In genomic region chr20:58246346-58246745, GRCh38 we compare ENCODE assay signal across 11 cellular contexts. TPM values are rescaled to one million over a fixed set of nuclear protein-coding genes. Genes with fewer than 3 reads are reported as not detected.
DNase-seq lines count a peak whose midpoint lies in the region; ATAC-seq, FAIRE-seq and TF ChIP-seq lines count a peak whose summit lies in the region.
"Had no signal": no experiment of that assay in that cellular context is flagged by ENCODE, and none has a peak within 500 bp of the region (broad histone marks: within the 10 kb centered on the region; RNA-seq: fewer than 3 reads in every experiment).

No MANE protein-coding gene starts in this region.

- H2BK5ac ChIP-seq in mesendoderm (ENCODE audit: low read length), result no peak overlapping the region

- no peaks in the 10 kb centered on the region for H3K9me3 Mint-ChIP-seq in activated T-cell treated with anti-CD3 and anti-CD28 coated beads, Interleukin-2, amount 50 U/mL, for 4 hours

- no peaks in the 10 kb centered on the region for H3K36me3 ChIP-seq in DOHH2 (ENCODE audit: control insufficient read depth, low read length)
- H3K36me3 ChIP-seq in bronchial epithelial cell (ENCODE audit: control insufficient read depth, insufficient read depth, low read length), result peaks cover 13% of the 10 kb centered on the region
- H3K36me3 ChIP-seq in mesendoderm (ENCODE audit: control insufficient read depth, insufficient read depth, low read length), result peaks cover 3% of the 10 kb centered on the region

- TF ChIP-seq CTCF in DOHH2 (IDR thresholded peaks at IDR 0.05; ENCODE audit: low read depth, low read length, poor library complexity, severe bottlenecking), result peak; percentile 12
- peak; percentile 54 for TF ChIP-seq CTCF in bronchial epithelial cell (IDR thresholded peaks at IDR 0.05; ENCODE audit: insufficient read depth, low read length, severe bottlenecking)

- H3K9me2 ChIP-seq in DOHH2 (replicated peaks; ENCODE audit: control insufficient read depth, low read length), result no peaks in the 10 kb centered on the region

- H3K4me3 ChIP-seq in DOHH2 (ENCODE audit: low read length) (no peak overlapping the region), bronchial epithelial cell (ENCODE audit: low read depth, low read length) (no peak overlapping the region), mesendoderm (ENCODE audit: low read length) (no peak overlapping the region)

- no peak overlapping the region for H2AK5ac ChIP-seq in mesendoderm (ENCODE audit: low read length)

- no peaks in the 10 kb centered on the region for H3F3A ChIP-seq in DOHH2 (ENCODE audit: control insufficient read depth, insufficient read depth)

- no peak overlapping the region for H4K8ac ChIP-seq in mesendoderm (ENCODE audit: low read depth, low read length)

- no peak overlapping the region for H2BK15ac ChIP-seq in mesendoderm (replicated peaks; ENCODE audit: low read depth)

- H3K4me2 ChIP-seq in DOHH2 (ENCODE audit: low read length) (no peak overlapping the region), mesendoderm (ENCODE audit: low read length) (no peak overlapping the region)

- no peak overlapping the region for H2BK120ac ChIP-seq in mesendoderm (ENCODE audit: low read depth, low read length)

- H3K27ac ChIP-seq in DOHH2 (ENCODE audit: low read depth, low read length) (no peak overlapping the region), mesendoderm (ENCODE audit: low read depth, low read length) (no peak overlapping the region)

- no peak overlapping the region for H3K18ac ChIP-seq in mesendoderm (ENCODE audit: low read length)

- DNase-seq in Kasumi-1 (lab: John Stamatoyannopoulos, UW) (peak; percentile 7 to 33), bronchial epithelial cell (ENCODE audit: low read depth) (peak; percentile 43), mesendoderm (peak; percentile 72), dedifferentiated amniotic fluid mesenchymal stem cell (ENCODE audit: extremely low spot score) (no peak), NCI-H1092 (lab: John Stamatoyannopoulos, UW) (no peak)
- no peak for DNase-seq in activated T-cell treated with anti-CD3 and anti-CD28 coated beads, Interleukin-2, amount 50 U/mL, for 4 hours
- DNase-seq: NCI-H1436 treated with DMSO at 0.1 percent for 48 hours had no signal

- no CpG with 5 or more reads among the region's 9 CpGs for WGBS in mesendoderm (ENCODE audit: extremely low coverage, insufficient coverage, low lambda C conversion rate)

- no peak overlapping the region for H3K9ac ChIP-seq in mesendoderm (ENCODE audit: low read length)

- H3K56ac ChIP-seq in mesendoderm (ENCODE audit: low read length), result no peak overlapping the region

- H3K4me1 ChIP-seq in DOHH2 (ENCODE audit: control insufficient read depth, low read length) (no peaks in the 10 kb centered on the region), mesendoderm (ENCODE audit: control insufficient read depth, low read depth, low read length) (peaks cover 2% of the 10 kb centered on the region)

- H4K5ac ChIP-seq in mesendoderm (ENCODE audit: low read length), result no peak overlapping the region

- no peaks in the 10 kb centered on the region for H4K20me1 ChIP-seq in DOHH2 (ENCODE audit: control insufficient read depth, insufficient read depth, low read depth, low read length)

- peaks cover 29% of the 10 kb centered on the region for H3K36me3 Mint-ChIP-seq in activated T-cell treated with anti-CD3 and anti-CD28 coated beads, Interleukin-2, amount 50 U/mL, for 4 hours (ENCODE audit: insufficient read depth)

- no peaks in the 10 kb centered on the region for H3K27me3 Mint-ChIP-seq in activated T-cell treated with anti-CD3 and anti-CD28 coated beads, Interleukin-2, amount 50 U/mL, for 4 hours (ENCODE audit: low read depth)

- no peaks in the 10 kb centered on the region for H3K9me3 ChIP-seq in DOHH2 (ENCODE audit: control insufficient read depth, insufficient read depth, low read length)

- H3K79me1 ChIP-seq in mesendoderm (ENCODE audit: low read length), result no peaks in the 10 kb centered on the region

- H3K27me3 ChIP-seq in DOHH2 (ENCODE audit: control insufficient read depth, low read length) (no peaks in the 10 kb centered on the region), bronchial epithelial cell (ENCODE audit: control insufficient read depth, insufficient read depth, low read length) (no peaks in the 10 kb centered on the region), mesendoderm (ENCODE audit: insufficient read depth, low read length, poor library complexity) (no peaks in the 10 kb centered on the region)

- H3K79me2 ChIP-seq in DOHH2 (ENCODE audit: control insufficient read depth, low read length), result no peaks in the 10 kb centered on the region
- no peaks in the 10 kb centered on the region for H3K79me2 ChIP-seq in mesendoderm (ENCODE audit: control insufficient read depth, insufficient read depth, low read length)

- no peak overlapping the region for H3K4me3 Mint-ChIP-seq in activated T-cell treated with anti-CD3 and anti-CD28 coated beads, Interleukin-2, amount 50 U/mL, for 4 hours

- ATAC-seq in GM21367 (IDR thresholded peaks at IDR 0.05; ENCODE audit: unreplicated experiment), result no peak
- ATAC-seq in activated T-cell treated with anti-CD3 and anti-CD28 coated beads, Interleukin-2, amount 50 U/mL, for 4 hours, result no peak

- H3K4me1 Mint-ChIP-seq in activated T-cell treated with anti-CD3 and anti-CD28 coated beads, Interleukin-2, amount 50 U/mL, for 4 hours (ENCODE audit: low read depth), result no peaks in the 10 kb centered on the region

- H3K23ac ChIP-seq in mesendoderm (ENCODE audit: low read length), result no peak overlapping the region

- FAIRE-seq in bronchial epithelial cell (lab: Jason Lieb, UNC), result no peak
- FAIRE-seq: islet of Langerhans had no signal

- H3K4ac ChIP-seq in mesendoderm (ENCODE audit: low read depth, low read length), result no peak overlapping the region

RNA-seq across cellular contexts. Expression of gene ANKRD60, which starts 17.9 kb away (rescaled TPM):
- total RNA-seq in bronchial epithelial cell, result not detected in 2 replicates
- polyA plus RNA-seq in mesendoderm (2013, experiment 1 of 2), result not detected
- polyA plus RNA-seq in mesendoderm (2013, experiment 2 of 2), result not detected
- total RNA-seq in activated T-cell treated with anti-CD3 and anti-CD28 coated beads, Interleukin-2, amount 50 U/mL, for 4 hours, result not detected
- total RNA-seq: urinary bladder had no signal
- polyA plus RNA-seq: urinary bladder had no signal

Comparison
In these comparisons a context has a peak if more than half of its experiments do, and no peak if none do; other contexts are left out.
1. DNase-seq: peak in Kasumi-1 (2 of 2), bronchial epithelial cell (single experiment) and mesendoderm (single experiment); none in dedifferentiated amniotic fluid mesenchymal stem cell (single experiment), NCI-H1092 (single experiment) and activated T-cell treated with anti-CD3 and anti-CD28 coated beads, Interleukin-2, amount 50 U/mL, for 4 hours (single experiment).